ENCODE assay signal across 8 cellular contexts in genomic region chr14:91573894-91574837, GRCh38.
A peak's percentile ranks its signal among the peaks of the same experiment; 100 is the strongest.
DNase-seq lines count a peak whose midpoint lies in the region; ATAC-seq, FAIRE-seq and TF ChIP-seq lines count a peak whose summit lies in the region.

No MANE protein-coding gene starts in this region.

- H3K9ac ChIP-seq in endothelial cell of umbilical vein (replicated peaks; ENCODE audit: extremely low read depth, insufficient read depth, low read length): no peak overlapping the region

- POLR2A ChIA-PET in HEK293T (lab: Yijun Ruan, JAX): interaction anchor here (0.8 to 2.1 kb wide), 4 partner anchors 11 to 64 kb away, joined by 3 to 10 read pairs (median 4); partner anchors contain the start of gene PPP4R3A
- POLR2A ChIA-PET in endothelial cell of umbilical vein (lab: Charles Lee): interaction anchor here (0.5 kb wide), 1 partner anchor 1101 kb away, joined by 4 read pairs; no protein-coding TSS in a partner anchor

- peak; percentile 38 for DNase-seq in Ammon's horn (ENCODE audit: low spot score)
- DNase-seq in HEK293T (ENCODE audit: extremely low spot score): peak; percentile 56
- peak; percentile 90 for DNase-seq in NCI-H510A treated with DMSO at 0.1 percent for 48 hours (lab: John Stamatoyannopoulos, UW)
- DNase-seq in activated T-cell treated with anti-CD3 and anti-CD28 coated beads for 24 hours (ENCODE audit: low read depth): peak; percentile 84
- DNase-seq in endothelial cell of umbilical vein (ENCODE audit: low read depth, low spot score): peak; percentile 3
- peak; percentile 84 to 92 for DNase-seq in stimulated activated CD8-positive, alpha-beta memory T cell treated with anti-CD3 and anti-CD28 coated beads, Interleukin-4, amount 100 ng/mL, for 4 hours (ENCODE audit: low read depth in 2 of 2, low spot score in 1 of 2)

- no peak for FAIRE-seq in endothelial cell of umbilical vein (lab: Jason Lieb, UNC)

- CTCF ChIA-PET in HEK293T (lab: Yijun Ruan, JAX): no interaction called here
- CTCF ChIA-PET in endothelial cell of umbilical vein (lab: Charles Lee): interaction anchor here (0.8 to 1.0 kb wide), 2 partner anchors 21 to 423 kb away, joined by 3 read pairs; no protein-coding TSS in a partner anchor

- peak overlapping the region; percentile 47 for H3K4me2 ChIP-seq in endothelial cell of umbilical vein (ENCODE audit: insufficient read depth, low read length)

- dilution Hi-C loops in endothelial cell of umbilical vein (cut with MboI; ENCODE audit: extremely low pct_ligation_motif_present, low sequenced_read_pairs): no loop called here

- H3K36me3 ChIP-seq in endothelial cell of umbilical vein (ENCODE audit: control insufficient read depth in 2 of 2, extremely low read depth in 1 of 2, insufficient read depth in 2 of 2, low read length in 2 of 2) (no peaks in the 10 kb centered on the region), muscle layer of duodenum (ENCODE audit: control insufficient read depth in 1 of 2, insufficient read depth in 2 of 2, low read length in 2 of 2) (no peaks in the 10 kb centered on the region)

- no peaks in the 10 kb centered on the region for H4K20me1 ChIP-seq in endothelial cell of umbilical vein (replicated peaks; ENCODE audit: control insufficient read depth, extremely low read depth, insufficient read depth, low read length)

- intact Hi-C loops in endothelial cell of umbilical vein (cut with micrococcal nuclease): loop anchor here (5.0 kb wide), 1 partner anchor 62 kb away; the partner anchor contains the start of gene PPP4R3A

- H2AFZ ChIP-seq in endothelial cell of umbilical vein (ENCODE audit: low read depth, low read length): peak overlapping the region; percentile 59

- H3K4me3 ChIP-seq in endothelial cell of umbilical vein (replicated peaks in 1 of 3; ENCODE audit: insufficient read depth in 1 of 3, low read depth in 1 of 3, low read length in 3 of 3) (peak overlapping the region in 2 of 3 experiments; percentile 4 to 5), muscle layer of duodenum (ENCODE audit: low read depth in 1 of 2, low read length in 2 of 2) (peak overlapping the region; percentile 40 to 67)

- H3K4me1 ChIP-seq in endothelial cell of umbilical vein (ENCODE audit: control insufficient read depth, extremely low read depth, insufficient read depth, low read length): no peaks in the 10 kb centered on the region
- H3K4me1 ChIP-seq in muscle layer of duodenum (ENCODE audit: control insufficient read depth in 1 of 2, insufficient read depth in 2 of 2, low read length in 2 of 2): peaks cover 0 to 6% of the 10 kb centered on the region in 2 donors

- H3K9me3 ChIP-seq in endothelial cell of umbilical vein (replicated peaks; ENCODE audit: control insufficient read depth, insufficient read depth, low read length) (no peaks in the 10 kb centered on the region), muscle layer of duodenum (ENCODE audit: control insufficient read depth in 1 of 2, low read length in 2 of 2) (no peaks in the 10 kb centered on the region)

- peaks cover 18 to 22% of the 10 kb centered on the region in 2 experiments for H3K27me3 ChIP-seq in endothelial cell of umbilical vein (ENCODE audit: control insufficient read depth in 2 of 2, insufficient read depth in 2 of 2, low read length in 2 of 2)
- no peaks in the 10 kb centered on the region for H3K27me3 ChIP-seq in muscle layer of duodenum (ENCODE audit: low read depth, low read length)

- TF ChIP-seq CTCF in endothelial cell of umbilical vein (IDR thresholded peaks at IDR 0.05; ENCODE audit: extremely low read depth in 1 of 2, insufficient read depth in 1 of 2, low read depth in 1 of 2, low read length in 2 of 2): no peak

- no peaks in the 10 kb centered on the region for H3K79me2 ChIP-seq in endothelial cell of umbilical vein (ENCODE audit: control insufficient read depth, insufficient read depth, low read length)

- no peaks in the 10 kb centered on the region for H3K9me1 ChIP-seq in endothelial cell of umbilical vein (replicated peaks; ENCODE audit: control insufficient read depth, extremely low read depth, insufficient read depth, low read length)

- no TSS peak for BruUV-seq in endothelial cell of umbilical vein (replicated peaks; lab: Mats Ljungman, UMichigan)

- no peak for ATAC-seq in GM18907 (IDR thresholded peaks at IDR 0.05; ENCODE audit: unreplicated experiment)

- H3K27ac ChIP-seq in endothelial cell of umbilical vein (ENCODE audit: insufficient read depth, low read depth, low read length) (no peak overlapping the region), muscle layer of duodenum (ENCODE audit: low read length) (no peak overlapping the region)

- TF ChIP-seq POLR2A in endothelial cell of umbilical vein (IDR thresholded peaks at IDR 0.05; ENCODE audit: low read depth, low read length): no peak

TF ChIP-seq in HEK293T, 16 proteins besides CTCF, POLR2A, EP300 and RAD21:
- TF ChIP-seq FOXA1 (IDR thresholded peaks at IDR 0.05) (no peak), L3MBTL2 (conservative IDR thresholded peaks at IDR 0.05) (peak; percentile 34; the same call in 1 of the 2 replicates)

TF ChIP-seq in endothelial cell of umbilical vein, 7 proteins besides CTCF, POLR2A, EP300 and RAD21:
- TF ChIP-seq GATA2 (IDR thresholded peaks at IDR 0.05; ENCODE audit: insufficient read depth, insufficient read length, low read depth, low read length) (no peak), JUN (IDR thresholded peaks at IDR 0.05; ENCODE audit: borderline replicate concordance, insufficient read depth, insufficient read length, low read depth) (no peak), MYC (IDR thresholded peaks at IDR 0.05; ENCODE audit: low read depth, low read length) (no peak)

Comparison
In these comparisons a context has a peak if more than half of its experiments do, and no peak if none do; other contexts are left out.
1. DNase-seq: peak in every context shown above with its lines; median percentile 90 in NCI-H510A treated with DMSO at 0.1 percent for 48 hours; 88 in stimulated activated CD8-positive, alpha-beta memory T cell treated with anti-CD3 and anti-CD28 coated beads, Interleukin-4, amount 100 ng/mL, for 4 hours; 84 in activated T-cell treated with anti-CD3 and anti-CD28 coated beads for 24 hours; 56 in HEK293T; 38 in Ammon's horn; 3 in endothelial cell of umbilical vein.